1 cellular context compared by ENCODE assay signal in genomic region chr1:153627797-153628626, GRCh38.
TF ChIP-seq lines count a peak whose summit lies in the region.

Gene S100A1 (plus strand): TSS chr1:153628434. CDS start chr1:153630522, 2,088 bp downstream.

TF ChIP-seq in HepG2, 621 proteins besides CTCF, POLR2A, EP300 and RAD21 (continued from another document and continues in another):
- TF ChIP-seq, protein P1, sequence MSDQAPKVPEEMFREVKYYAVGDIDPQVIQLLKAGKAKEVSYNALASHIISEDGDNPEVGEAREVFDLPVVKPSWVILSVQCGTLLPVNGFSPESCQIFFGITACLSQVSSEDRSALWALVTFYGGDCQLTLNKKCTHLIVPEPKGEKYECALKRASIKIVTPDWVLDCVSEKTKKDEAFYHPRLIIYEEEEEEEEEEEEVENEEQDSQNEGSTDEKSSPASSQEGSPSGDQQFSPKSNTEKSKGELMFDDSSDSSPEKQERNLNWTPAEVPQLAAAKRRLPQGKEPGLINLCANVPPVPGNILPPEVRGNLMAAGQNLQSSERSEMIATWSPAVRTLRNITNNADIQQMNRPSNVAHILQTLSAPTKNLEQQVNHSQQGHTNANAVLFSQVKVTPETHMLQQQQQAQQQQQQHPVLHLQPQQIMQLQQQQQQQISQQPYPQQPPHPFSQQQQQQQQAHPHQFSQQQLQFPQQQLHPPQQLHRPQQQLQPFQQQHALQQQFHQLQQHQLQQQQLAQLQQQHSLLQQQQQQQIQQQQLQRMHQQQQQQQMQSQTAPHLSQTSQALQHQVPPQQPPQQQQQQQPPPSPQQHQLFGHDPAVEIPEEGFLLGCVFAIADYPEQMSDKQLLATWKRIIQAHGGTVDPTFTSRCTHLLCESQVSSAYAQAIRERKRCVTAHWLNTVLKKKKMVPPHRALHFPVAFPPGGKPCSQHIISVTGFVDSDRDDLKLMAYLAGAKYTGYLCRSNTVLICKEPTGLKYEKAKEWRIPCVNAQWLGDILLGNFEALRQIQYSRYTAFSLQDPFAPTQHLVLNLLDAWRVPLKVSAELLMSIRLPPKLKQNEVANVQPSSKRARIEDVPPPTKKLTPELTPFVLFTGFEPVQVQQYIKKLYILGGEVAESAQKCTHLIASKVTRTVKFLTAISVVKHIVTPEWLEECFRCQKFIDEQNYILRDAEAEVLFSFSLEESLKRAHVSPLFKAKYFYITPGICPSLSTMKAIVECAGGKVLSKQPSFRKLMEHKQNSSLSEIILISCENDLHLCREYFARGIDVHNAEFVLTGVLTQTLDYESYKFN (CRISPR knock-in tag; conservative IDR thresholded peaks at IDR 0.05) = 0 out of 2 replicates have a peak, but pooled peaks have one; percentile 16
- TF ChIP-seq SP2 (CRISPR knock-in tag; IDR thresholded peaks at IDR 0.05) (0 out of 2 replicates have a peak, but pooled peaks have one; percentile 39), ISL2 (CRISPR knock-in tag; IDR thresholded peaks at IDR 0.05) (no peak; the same call in 1 of the 2 replicates), RAD51 (IDR thresholded peaks at IDR 0.05; ENCODE audit: borderline replicate concordance) (no peak), STAG1 (CRISPR knock-in tag; IDR thresholded peaks at IDR 0.05) (peak; percentile 19; the same call in 1 of the 2 replicates), ZNF230 (CRISPR knock-in tag; IDR thresholded peaks at IDR 0.05) (no peak), CBFB (CRISPR knock-in tag; IDR thresholded peaks at IDR 0.05) (no peak), ZNF510 (CRISPR knock-in tag; IDR thresholded peaks at IDR 0.05; ENCODE audit: low read depth) (peak; percentile 40; the same call in 1 of the 2 replicates), ZSCAN25 (CRISPR knock-in tag; IDR thresholded peaks at IDR 0.05) (no peak), KDM3A (CRISPR knock-in tag; IDR thresholded peaks at IDR 0.05; ENCODE audit: low read depth) (0 out of 2 replicates have a peak, but pooled peaks have one; percentile 11), NFE2L1 (CRISPR knock-in tag; IDR thresholded peaks at IDR 0.05; ENCODE audit: borderline replicate concordance) (no peak), KLF6 (CRISPR knock-in tag; IDR thresholded peaks at IDR 0.05) (no peak), ZNF331 (CRISPR knock-in tag; IDR thresholded peaks at IDR 0.05) (0 out of 2 replicates have a peak, but pooled peaks have one; percentile 33), ZNF318 (CRISPR knock-in tag; IDR thresholded peaks at IDR 0.05) (no peak), MTA1 (CRISPR knock-in tag; IDR thresholded peaks at IDR 0.05; ENCODE audit: borderline replicate concordance) (peak; percentile 54; the same call in 1 of the 2 replicates), RFXAP (CRISPR knock-in tag; IDR thresholded peaks at IDR 0.05; ENCODE audit: borderline replicate concordance) (no peak), AKNA (CRISPR knock-in tag; IDR thresholded peaks at IDR 0.05; ENCODE audit: borderline replicate concordance) (no peak), HMGXB4 (CRISPR knock-in tag; IDR thresholded peaks at IDR 0.05; ENCODE audit: borderline replicate concordance in 1 of 2, low read depth in 1 of 2) (peak in 1 of 2 experiments; percentile 49; a peak in 3 of 4 replicates), AGO2 (optimal IDR thresholded peaks at IDR 0.05; ENCODE audit: low read depth, low read length) (peak; percentile 21), ZBTB20 (CRISPR knock-in tag; IDR thresholded peaks at IDR 0.05; ENCODE audit: borderline replicate concordance, low read depth) (peak; percentile 38; the same call in 1 of the 2 replicates), SAFB2 (CRISPR knock-in tag; IDR thresholded peaks at IDR 0.05; ENCODE audit: borderline replicate concordance, low read depth) (no peak), NCOA5 (CRISPR knock-in tag; IDR thresholded peaks at IDR 0.05) (no peak), SMAD9 (CRISPR knock-in tag; IDR thresholded peaks at IDR 0.05) (no peak), ZNF784 (CRISPR knock-in tag; IDR thresholded peaks at IDR 0.05; ENCODE audit: borderline replicate concordance) (0 out of 2 replicates have a peak, but pooled peaks have one; percentile 41), MATR3 (CRISPR knock-in tag; IDR thresholded peaks at IDR 0.05) (no peak), TBL1XR1 (IDR thresholded peaks at IDR 0.05; ENCODE audit: borderline replicate concordance, low read length, partially characterized antibody) (no peak), DPF2 (CRISPR knock-in tag; IDR thresholded peaks at IDR 0.05; ENCODE audit: borderline replicate concordance, low read depth) (no peak), ZNF619 (CRISPR knock-in tag; IDR thresholded peaks at IDR 0.05) (no peak)
- TF ChIP-seq, protein P2, sequence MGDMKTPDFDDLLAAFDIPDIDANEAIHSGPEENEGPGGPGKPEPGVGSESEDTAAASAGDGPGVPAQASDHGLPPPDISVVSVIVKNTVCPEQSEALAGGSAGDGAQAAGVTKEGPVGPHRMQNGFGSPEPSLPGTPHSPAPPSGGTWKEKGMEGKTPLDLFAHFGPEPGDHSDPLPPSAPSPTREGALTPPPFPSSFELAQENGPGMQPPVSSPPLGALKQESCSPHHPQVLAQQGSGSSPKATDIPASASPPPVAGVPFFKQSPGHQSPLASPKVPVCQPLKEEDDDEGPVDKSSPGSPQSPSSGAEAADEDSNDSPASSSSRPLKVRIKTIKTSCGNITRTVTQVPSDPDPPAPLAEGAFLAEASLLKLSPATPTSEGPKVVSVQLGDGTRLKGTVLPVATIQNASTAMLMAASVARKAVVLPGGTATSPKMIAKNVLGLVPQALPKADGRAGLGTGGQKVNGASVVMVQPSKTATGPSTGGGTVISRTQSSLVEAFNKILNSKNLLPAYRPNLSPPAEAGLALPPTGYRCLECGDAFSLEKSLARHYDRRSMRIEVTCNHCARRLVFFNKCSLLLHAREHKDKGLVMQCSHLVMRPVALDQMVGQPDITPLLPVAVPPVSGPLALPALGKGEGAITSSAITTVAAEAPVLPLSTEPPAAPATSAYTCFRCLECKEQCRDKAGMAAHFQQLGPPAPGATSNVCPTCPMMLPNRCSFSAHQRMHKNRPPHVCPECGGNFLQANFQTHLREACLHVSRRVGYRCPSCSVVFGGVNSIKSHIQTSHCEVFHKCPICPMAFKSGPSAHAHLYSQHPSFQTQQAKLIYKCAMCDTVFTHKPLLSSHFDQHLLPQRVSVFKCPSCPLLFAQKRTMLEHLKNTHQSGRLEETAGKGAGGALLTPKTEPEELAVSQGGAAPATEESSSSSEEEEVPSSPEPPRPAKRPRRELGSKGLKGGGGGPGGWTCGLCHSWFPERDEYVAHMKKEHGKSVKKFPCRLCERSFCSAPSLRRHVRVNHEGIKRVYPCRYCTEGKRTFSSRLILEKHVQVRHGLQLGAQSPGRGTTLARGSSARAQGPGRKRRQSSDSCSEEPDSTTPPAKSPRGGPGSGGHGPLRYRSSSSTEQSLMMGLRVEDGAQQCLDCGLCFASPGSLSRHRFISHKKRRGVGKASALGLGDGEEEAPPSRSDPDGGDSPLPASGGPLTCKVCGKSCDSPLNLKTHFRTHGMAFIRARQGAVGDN (CRISPR knock-in tag; IDR thresholded peaks at IDR 0.05) = no peak; the same call in 1 of the 2 replicates
- TF ChIP-seq, protein P3, sequence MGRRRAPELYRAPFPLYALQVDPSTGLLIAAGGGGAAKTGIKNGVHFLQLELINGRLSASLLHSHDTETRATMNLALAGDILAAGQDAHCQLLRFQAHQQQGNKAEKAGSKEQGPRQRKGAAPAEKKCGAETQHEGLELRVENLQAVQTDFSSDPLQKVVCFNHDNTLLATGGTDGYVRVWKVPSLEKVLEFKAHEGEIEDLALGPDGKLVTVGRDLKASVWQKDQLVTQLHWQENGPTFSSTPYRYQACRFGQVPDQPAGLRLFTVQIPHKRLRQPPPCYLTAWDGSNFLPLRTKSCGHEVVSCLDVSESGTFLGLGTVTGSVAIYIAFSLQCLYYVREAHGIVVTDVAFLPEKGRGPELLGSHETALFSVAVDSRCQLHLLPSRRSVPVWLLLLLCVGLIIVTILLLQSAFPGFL (CRISPR knock-in tag; IDR thresholded peaks at IDR 0.05) = no peak
